Comparison of ENCODE assay signal across 8 cellular contexts in genomic region chr6:110537208-110538123, GRCh38.
DNase-seq lines count a peak whose midpoint lies in the region; ATAC-seq lines count a peak whose summit lies in the region.

No MANE protein-coding gene starts in this region.

- peak overlapping the region; percentile 91 for H3K27ac ChIP-seq in mesodermal cell (ENCODE audit: low read depth, low read length, severe bottlenecking)

- no peaks in the 10 kb centered on the region for H3K36me3 ChIP-seq in mesodermal cell (ENCODE audit: control insufficient read depth, insufficient read depth, low read length)

- no peaks in the 10 kb centered on the region for H3K4me1 ChIP-seq in mesodermal cell (ENCODE audit: control insufficient read depth, insufficient read depth, low read length, poor library complexity, severe bottlenecking)

- DNase-seq in Daoy (ENCODE audit: low read depth) (peak; percentile 75), MV-4-11 (lab: John Stamatoyannopoulos, UW) (peak; percentile 77), brain pericyte (ENCODE audit: low read depth, low spot score) (peak; percentile 88), RPMI8226 (no peak), NCI-H1417 treated with DMSO at 0.1 percent for 48 hours (lab: John Stamatoyannopoulos, UW) (no peak)

- peaks cover 21% of the 10 kb centered on the region for H3K9me3 ChIP-seq in mesodermal cell (ENCODE audit: control insufficient read depth, low read length)

- WGBS in mesodermal cell (ENCODE audit: insufficient coverage in 2 of 2), 2 experiments = 59 to 100% methylated on average over 1 to 4 of the region's 8 CpGs

- ATAC-seq in HG03432 (IDR thresholded peaks at IDR 0.05; ENCODE audit: unreplicated experiment) (no peak), HG03460 (IDR thresholded peaks at IDR 0.05; ENCODE audit: unreplicated experiment) (no peak)

- no peak overlapping the region for H3K4me3 ChIP-seq in mesodermal cell (ENCODE audit: extremely low read depth, insufficient read depth, low read length, poor library complexity, severe bottlenecking)

Comparison
In these comparisons a context has a peak if more than half of its experiments do, and no peak if none do; other contexts are left out.
1. DNase-seq: peak in Daoy (single experiment), MV-4-11 (single experiment) and brain pericyte (single experiment); none in RPMI8226 (single experiment) and NCI-H1417 treated with DMSO at 0.1 percent for 48 hours (single experiment).